Comparison of ENCODE assay signal across 20 cellular contexts in the genomic region with DNA sequence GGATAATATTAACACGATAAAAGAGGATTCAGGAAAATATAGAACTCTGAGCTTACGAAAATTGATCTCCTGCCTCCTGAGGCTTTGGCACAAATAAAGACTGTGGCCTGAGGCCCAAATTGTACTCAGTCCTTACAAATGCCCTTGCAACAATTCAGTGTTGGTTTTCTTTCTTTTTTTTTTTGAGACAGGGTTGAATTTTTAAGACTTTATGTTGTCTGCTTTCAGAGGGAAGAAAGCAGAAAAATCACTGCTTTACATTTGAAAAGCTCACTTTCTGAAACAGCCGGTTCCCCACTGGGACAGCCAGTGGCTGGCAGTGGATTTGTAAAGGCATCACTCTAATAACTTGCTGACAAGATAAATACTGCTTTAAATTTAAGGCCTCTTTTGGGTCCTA.
"Had no signal": no experiment of that assay in that cellular context is flagged by ENCODE, and none has a peak within 500 bp of the region (broad histone marks: within the 10 kb centered on the region; RNA-seq: fewer than 3 reads in every experiment).

No MANE protein-coding gene starts in this region.

- H3K9me3 Mint-ChIP-seq: activated naive CD4-positive, alpha-beta T cell treated with anti-CD3 and anti-CD28 coated beads, Interleukin-2, amount 50 U/mL, for 24 hours; stimulated activated naive B cell treated with anti-CD40 and anti-IgM and Interleukin-4, amounts not matched to agents 10 μg/mL and 1 μg/mL and 100 μg/mL, for 72 hours had no signal

- H3K27ac ChIP-seq: adrenal gland, cardiac muscle cell, left ventricle myocardium inferior, sigmoid colon, spleen, VCaP had no signal

- H3K9me3 ChIP-seq: adrenal gland, left ventricle myocardium inferior, sigmoid colon, spleen had no signal

- H3K27me3 ChIP-seq: adrenal gland, cardiac muscle cell, sigmoid colon, spleen had no signal

- ATAC-seq: stimulated activated naive B cell treated with anti-CD40 and anti-IgM and Interleukin-4, amounts not matched to agents 10 μg/mL and 1 μg/mL and 100 μg/mL, for 72 hours had no signal

- H3K36me3 Mint-ChIP-seq: activated naive CD4-positive, alpha-beta T cell treated with anti-CD3 and anti-CD28 coated beads, Interleukin-2, amount 50 U/mL, for 24 hours; immature natural killer cell; stimulated activated naive B cell treated with anti-CD40 and anti-IgM and Interleukin-4, amounts not matched to agents 10 μg/mL and 1 μg/mL and 100 μg/mL, for 72 hours had no signal

- H3K4me3 Mint-ChIP-seq: activated naive CD4-positive, alpha-beta T cell treated with anti-CD3 and anti-CD28 coated beads, Interleukin-2, amount 50 U/mL, for 24 hours; immature natural killer cell; stimulated activated naive B cell treated with anti-CD40 and anti-IgM and Interleukin-4, amounts not matched to agents 10 μg/mL and 1 μg/mL and 100 μg/mL, for 72 hours had no signal

- H3K27ac Mint-ChIP-seq: activated naive CD4-positive, alpha-beta T cell treated with anti-CD3 and anti-CD28 coated beads, Interleukin-2, amount 50 U/mL, for 24 hours; immature natural killer cell; stimulated activated naive B cell treated with anti-CD40 and anti-IgM and Interleukin-4, amounts not matched to agents 10 μg/mL and 1 μg/mL and 100 μg/mL, for 72 hours had no signal

- H3K4me1 ChIP-seq: adrenal gland, left ventricle myocardium inferior, sigmoid colon, spleen had no signal

- H3K4me1 Mint-ChIP-seq: activated naive CD4-positive, alpha-beta T cell treated with anti-CD3 and anti-CD28 coated beads, Interleukin-2, amount 50 U/mL, for 24 hours; immature natural killer cell; stimulated activated naive B cell treated with anti-CD40 and anti-IgM and Interleukin-4, amounts not matched to agents 10 μg/mL and 1 μg/mL and 100 μg/mL, for 72 hours had no signal

- H3K4me3 ChIP-seq: adrenal gland, cardiac muscle cell, left ventricle myocardium inferior, sigmoid colon, spleen had no signal

- DNase-seq: activated CD4-positive, alpha-beta T cell treated with anti-CD3 and anti-CD28 coated beads for 1 hour; activated CD4-positive, alpha-beta T cell treated with anti-CD3 and anti-CD28 coated beads, Interleukin-2, amount 50 U/mL, for 4 hours; activated gamma-delta T cell; adrenal gland; erythroblast; foreskin melanocyte; glutamatergic neuron; hippocampal formation; immature natural killer cell; kidney glomerular epithelial cell; left ventricle myocardium inferior; sigmoid colon; spleen; stimulated activated CD4-positive, alpha-beta T cell treated with anti-CD3 and anti-CD28 coated beads, Interleukin-4, amount 100 ng/mL, for 4 hours; stimulated activated naive B cell treated with anti-CD40 and anti-IgM and Interleukin-4, amounts not matched to agents 10 μg/mL and 1 μg/mL and 100 μg/mL, for 72 hours; SW 1271; T-helper 2 cell had no signal

- H3K27me3 Mint-ChIP-seq: activated naive CD4-positive, alpha-beta T cell treated with anti-CD3 and anti-CD28 coated beads, Interleukin-2, amount 50 U/mL, for 24 hours; stimulated activated naive B cell treated with anti-CD40 and anti-IgM and Interleukin-4, amounts not matched to agents 10 μg/mL and 1 μg/mL and 100 μg/mL, for 72 hours had no signal

- H3K36me3 ChIP-seq: adrenal gland, cardiac muscle cell, left ventricle myocardium inferior, sigmoid colon, spleen had no signal
